1 cellular context compared by ENCODE assay signal in genomic region chr15:24761704-24762302, GRCh38.
TF ChIP-seq lines count a peak whose summit lies in the region.

No MANE protein-coding gene starts in this region.

TF ChIP-seq in GM12878, 131 proteins besides CTCF, POLR2A, EP300 and RAD21 (continued from another document):
- TF ChIP-seq E4F1 (IDR thresholded peaks at IDR 0.05; ENCODE audit: borderline replicate concordance, partially characterized antibody), result no peak
